In the genomic region with DNA sequence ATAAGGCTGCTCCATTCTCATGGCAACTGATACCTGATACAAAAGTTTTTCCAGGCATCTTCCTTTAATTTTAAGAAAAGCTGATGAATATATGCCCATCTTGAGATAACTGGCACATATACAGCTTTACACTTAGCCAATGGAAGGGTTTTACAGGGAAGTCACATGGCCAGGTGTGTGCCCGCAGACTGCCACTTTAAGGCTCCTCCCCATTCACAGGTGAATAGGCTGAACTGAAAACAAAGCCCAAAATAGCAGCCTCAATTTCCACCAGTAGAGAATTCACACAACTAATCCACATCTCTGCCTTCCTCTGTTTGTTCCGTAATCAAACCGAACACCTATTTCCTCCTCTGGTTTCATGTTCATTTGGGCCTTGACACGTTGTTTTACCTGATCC, we compare ENCODE assay signal across 1 cellular context.
TF ChIP-seq lines count a peak whose summit lies in the region.

No MANE protein-coding gene starts in this region.

TF ChIP-seq in HCT116, 20 proteins besides CTCF, POLR2A, EP300 and RAD21 (continued from another document):
- TF ChIP-seq POLR2AphosphoS5 (IDR thresholded peaks at IDR 0.05; ENCODE audit: low read depth, low read length): no peak
- no peak for TF ChIP-seq EZH2 (IDR thresholded peaks at IDR 0.05)
- no peak for TF ChIP-seq ZBTB33 (IDR thresholded peaks at IDR 0.05; ENCODE audit: extremely low read depth, insufficient replicate concordance, low read length)
- no peak for TF ChIP-seq SP1 (IDR thresholded peaks at IDR 0.05; ENCODE audit: low read depth)
- TF ChIP-seq CBX3 (IDR thresholded peaks at IDR 0.05; ENCODE audit: low read depth): no peak
- TF ChIP-seq JUND (IDR thresholded peaks at IDR 0.05): no peak
- no peak for TF ChIP-seq ZFX (IDR thresholded peaks at IDR 0.05)
TF ChIP-seq in HCT116: peak in this region for 0.
